In the genomic region with DNA sequence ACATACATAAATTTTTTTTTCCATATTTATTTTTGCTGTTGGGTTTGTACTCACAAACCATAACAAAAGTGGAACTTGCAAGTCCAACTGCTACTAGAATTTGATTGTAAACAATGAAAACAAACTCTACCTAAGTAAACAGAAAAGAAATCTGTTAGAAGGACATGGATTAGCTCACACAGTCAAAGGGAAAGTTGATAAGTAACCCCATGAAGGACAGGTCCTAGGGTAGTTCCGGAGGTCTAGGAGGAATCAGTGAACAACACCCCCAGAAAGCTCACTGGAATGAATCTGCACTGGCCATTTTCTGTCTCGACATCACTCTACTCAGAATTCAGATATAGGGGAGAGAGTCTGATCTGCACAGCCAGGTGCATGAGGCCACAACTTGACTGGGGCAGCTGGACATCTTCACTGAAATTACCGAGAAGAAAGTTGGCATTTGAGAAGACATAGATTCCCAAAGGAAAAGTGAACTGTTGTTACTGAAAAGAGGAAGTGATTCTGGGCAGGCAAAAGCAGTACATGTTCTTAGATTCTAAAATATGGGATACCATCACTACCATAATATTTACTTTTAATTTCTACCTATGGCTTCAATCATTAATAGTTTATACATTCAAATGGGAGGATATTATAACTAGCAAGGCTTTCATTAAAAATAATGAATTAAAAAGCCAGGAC, we compare ENCODE assay signal across 1 cellular context.
A peak's percentile ranks its signal among the peaks of the same experiment; 100 is the strongest.
TF ChIP-seq lines count a peak whose summit lies in the region.

No MANE protein-coding gene starts in this region.

TF ChIP-seq in HepG2, 621 proteins besides CTCF, POLR2A, EP300 and RAD21 (continued from another document and continues in another):
- TF ChIP-seq, protein P1, sequence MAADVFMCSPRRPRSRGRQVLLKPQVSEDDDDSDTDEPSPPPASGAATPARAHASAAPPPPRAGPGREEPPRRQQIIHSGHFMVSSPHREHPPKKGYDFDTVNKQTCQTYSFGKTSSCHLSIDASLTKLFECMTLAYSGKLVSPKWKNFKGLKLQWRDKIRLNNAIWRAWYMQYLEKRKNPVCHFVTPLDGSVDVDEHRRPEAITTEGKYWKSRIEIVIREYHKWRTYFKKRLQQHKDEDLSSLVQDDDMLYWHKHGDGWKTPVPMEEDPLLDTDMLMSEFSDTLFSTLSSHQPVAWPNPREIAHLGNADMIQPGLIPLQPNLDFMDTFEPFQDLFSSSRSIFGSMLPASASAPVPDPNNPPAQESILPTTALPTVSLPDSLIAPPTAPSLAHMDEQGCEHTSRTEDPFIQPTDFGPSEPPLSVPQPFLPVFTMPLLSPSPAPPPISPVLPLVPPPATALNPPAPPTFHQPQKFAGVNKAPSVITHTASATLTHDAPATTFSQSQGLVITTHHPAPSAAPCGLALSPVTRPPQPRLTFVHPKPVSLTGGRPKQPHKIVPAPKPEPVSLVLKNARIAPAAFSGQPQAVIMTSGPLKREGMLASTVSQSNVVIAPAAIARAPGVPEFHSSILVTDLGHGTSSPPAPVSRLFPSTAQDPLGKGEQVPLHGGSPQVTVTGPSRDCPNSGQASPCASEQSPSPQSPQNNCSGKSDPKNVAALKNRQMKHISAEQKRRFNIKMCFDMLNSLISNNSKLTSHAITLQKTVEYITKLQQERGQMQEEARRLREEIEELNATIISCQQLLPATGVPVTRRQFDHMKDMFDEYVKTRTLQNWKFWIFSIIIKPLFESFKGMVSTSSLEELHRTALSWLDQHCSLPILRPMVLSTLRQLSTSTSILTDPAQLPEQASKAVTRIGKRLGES (CRISPR knock-in tag; IDR thresholded peaks at IDR 0.05; ENCODE audit: borderline replicate concordance) = no peak
- TF ChIP-seq, protein P2, sequence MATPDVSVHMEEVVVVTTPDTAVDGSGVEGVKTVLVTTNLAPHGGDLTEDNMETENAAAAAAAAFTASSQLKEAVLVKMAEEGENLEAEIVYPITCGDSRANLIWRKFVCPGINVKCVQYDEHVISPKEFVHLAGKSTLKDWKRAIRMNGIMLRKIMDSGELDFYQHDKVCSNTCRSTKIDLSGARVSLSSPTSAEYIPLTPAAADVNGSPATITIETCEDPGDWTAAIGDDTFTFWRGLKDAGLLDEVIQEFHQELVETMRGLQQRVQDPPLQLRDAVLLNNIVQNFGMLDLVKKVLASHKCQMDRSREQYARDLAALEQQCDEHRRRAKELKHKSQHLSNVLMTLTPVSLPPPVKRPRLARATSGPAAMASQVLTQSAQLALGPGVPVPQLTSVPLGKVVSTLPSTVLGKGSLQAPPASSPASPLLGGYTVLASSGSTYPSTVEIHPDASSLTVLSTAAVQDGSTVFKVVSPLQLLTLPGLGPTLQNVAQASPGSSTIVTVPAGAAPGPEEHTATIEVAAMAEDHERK (CRISPR knock-in tag; IDR thresholded peaks at IDR 0.05; ENCODE audit: low read depth) = no peak
- TF ChIP-seq CENPX (CRISPR knock-in tag; IDR thresholded peaks at IDR 0.05) = no peak
- TF ChIP-seq, protein P3, sequence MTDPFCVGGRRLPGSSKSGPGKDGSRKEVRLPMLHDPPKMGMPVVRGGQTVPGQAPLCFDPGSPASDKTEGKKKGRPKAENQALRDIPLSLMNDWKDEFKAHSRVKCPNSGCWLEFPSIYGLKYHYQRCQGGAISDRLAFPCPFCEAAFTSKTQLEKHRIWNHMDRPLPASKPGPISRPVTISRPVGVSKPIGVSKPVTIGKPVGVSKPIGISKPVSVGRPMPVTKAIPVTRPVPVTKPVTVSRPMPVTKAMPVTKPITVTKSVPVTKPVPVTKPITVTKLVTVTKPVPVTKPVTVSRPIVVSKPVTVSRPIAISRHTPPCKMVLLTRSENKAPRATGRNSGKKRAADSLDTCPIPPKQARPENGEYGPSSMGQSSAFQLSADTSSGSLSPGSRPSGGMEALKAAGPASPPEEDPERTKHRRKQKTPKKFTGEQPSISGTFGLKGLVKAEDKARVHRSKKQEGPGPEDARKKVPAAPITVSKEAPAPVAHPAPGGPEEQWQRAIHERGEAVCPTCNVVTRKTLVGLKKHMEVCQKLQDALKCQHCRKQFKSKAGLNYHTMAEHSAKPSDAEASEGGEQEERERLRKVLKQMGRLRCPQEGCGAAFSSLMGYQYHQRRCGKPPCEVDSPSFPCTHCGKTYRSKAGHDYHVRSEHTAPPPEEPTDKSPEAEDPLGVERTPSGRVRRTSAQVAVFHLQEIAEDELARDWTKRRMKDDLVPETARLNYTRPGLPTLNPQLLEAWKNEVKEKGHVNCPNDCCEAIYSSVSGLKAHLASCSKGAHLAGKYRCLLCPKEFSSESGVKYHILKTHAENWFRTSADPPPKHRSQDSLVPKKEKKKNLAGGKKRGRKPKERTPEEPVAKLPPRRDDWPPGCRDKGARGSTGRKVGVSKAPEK (CRISPR knock-in tag; IDR thresholded peaks at IDR 0.05; ENCODE audit: borderline replicate concordance) = no peak
- no peak for TF ChIP-seq ZNF543 (CRISPR knock-in tag; IDR thresholded peaks at IDR 0.05)
- TF ChIP-seq, protein P4, sequence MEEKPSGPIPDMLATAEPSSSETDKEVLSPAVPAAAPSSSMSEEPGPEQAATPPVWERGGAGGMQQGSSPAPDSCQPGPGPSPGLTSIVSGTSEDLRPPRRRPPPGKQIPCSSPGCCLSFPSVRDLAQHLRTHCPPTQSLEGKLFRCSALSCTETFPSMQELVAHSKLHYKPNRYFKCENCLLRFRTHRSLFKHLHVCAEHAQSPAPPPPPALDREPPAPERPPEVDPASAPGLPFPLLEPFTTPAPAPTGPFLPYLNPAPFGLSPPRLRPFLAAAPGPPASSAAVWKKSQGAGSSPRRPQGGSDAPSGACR (CRISPR knock-in tag; IDR thresholded peaks at IDR 0.05) = no peak
- TF ChIP-seq FOXK2 (IDR thresholded peaks at IDR 0.05) = 0 out of 2 replicates have a peak, but pooled peaks have one; percentile 11
- TF ChIP-seq PCBP2 (optimal IDR thresholded peaks at IDR 0.05; ENCODE audit: low read depth, low read length, poor library complexity, severe bottlenecking) = no peak
- TF ChIP-seq KLF11 (CRISPR knock-in tag; IDR thresholded peaks at IDR 0.05) = no peak
- peak; percentile 41; the same call in 1 of the 2 replicates for TF ChIP-seq HDAC2 (CRISPR knock-in tag; IDR thresholded peaks at IDR 0.05)
- TF ChIP-seq ARNTL (CRISPR knock-in tag; IDR thresholded peaks at IDR 0.05) = no peak
- TF ChIP-seq MTF2 (CRISPR knock-in tag; IDR thresholded peaks at IDR 0.05; ENCODE audit: borderline replicate concordance) = no peak
- no peak for TF ChIP-seq HNRNPL (IDR thresholded peaks at IDR 0.05; ENCODE audit: low read depth, low read length)
- TF ChIP-seq ZNF773 (CRISPR knock-in tag; IDR thresholded peaks at IDR 0.05; ENCODE audit: borderline replicate concordance) = no peak
- no peak for TF ChIP-seq MTA3 (CRISPR knock-in tag; IDR thresholded peaks at IDR 0.05)
- no peak for TF ChIP-seq ZFP1 (CRISPR knock-in tag; IDR thresholded peaks at IDR 0.05)
- TF ChIP-seq, protein P5, sequence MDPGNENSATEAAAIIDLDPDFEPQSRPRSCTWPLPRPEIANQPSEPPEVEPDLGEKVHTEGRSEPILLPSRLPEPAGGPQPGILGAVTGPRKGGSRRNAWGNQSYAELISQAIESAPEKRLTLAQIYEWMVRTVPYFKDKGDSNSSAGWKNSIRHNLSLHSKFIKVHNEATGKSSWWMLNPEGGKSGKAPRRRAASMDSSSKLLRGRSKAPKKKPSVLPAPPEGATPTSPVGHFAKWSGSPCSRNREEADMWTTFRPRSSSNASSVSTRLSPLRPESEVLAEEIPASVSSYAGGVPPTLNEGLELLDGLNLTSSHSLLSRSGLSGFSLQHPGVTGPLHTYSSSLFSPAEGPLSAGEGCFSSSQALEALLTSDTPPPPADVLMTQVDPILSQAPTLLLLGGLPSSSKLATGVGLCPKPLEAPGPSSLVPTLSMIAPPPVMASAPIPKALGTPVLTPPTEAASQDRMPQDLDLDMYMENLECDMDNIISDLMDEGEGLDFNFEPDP (CRISPR knock-in tag; conservative IDR thresholded peaks at IDR 0.05) = no peak
- TF ChIP-seq FOXA3 (CRISPR knock-in tag; IDR thresholded peaks at IDR 0.05) = peak; percentile 89
- TF ChIP-seq ZSCAN25 (CRISPR knock-in tag; IDR thresholded peaks at IDR 0.05) = no peak
- TF ChIP-seq RBAK (CRISPR knock-in tag; IDR thresholded peaks at IDR 0.05) = no peak
- TF ChIP-seq ZNF367 (CRISPR knock-in tag; IDR thresholded peaks at IDR 0.05; ENCODE audit: borderline replicate concordance) = no peak
- no peak for TF ChIP-seq JUND (CRISPR knock-in tag; IDR thresholded peaks at IDR 0.05)
- TF ChIP-seq, protein P6, sequence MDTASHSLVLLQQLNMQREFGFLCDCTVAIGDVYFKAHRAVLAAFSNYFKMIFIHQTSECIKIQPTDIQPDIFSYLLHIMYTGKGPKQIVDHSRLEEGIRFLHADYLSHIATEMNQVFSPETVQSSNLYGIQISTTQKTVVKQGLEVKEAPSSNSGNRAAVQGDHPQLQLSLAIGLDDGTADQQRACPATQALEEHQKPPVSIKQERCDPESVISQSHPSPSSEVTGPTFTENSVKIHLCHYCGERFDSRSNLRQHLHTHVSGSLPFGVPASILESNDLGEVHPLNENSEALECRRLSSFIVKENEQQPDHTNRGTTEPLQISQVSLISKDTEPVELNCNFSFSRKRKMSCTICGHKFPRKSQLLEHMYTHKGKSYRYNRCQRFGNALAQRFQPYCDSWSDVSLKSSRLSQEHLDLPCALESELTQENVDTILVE (CRISPR knock-in tag; IDR thresholded peaks at IDR 0.05) = no peak
- no peak for TF ChIP-seq ZZZ3 (CRISPR knock-in tag; IDR thresholded peaks at IDR 0.05; ENCODE audit: borderline replicate concordance)
- TF ChIP-seq AGO2 (optimal IDR thresholded peaks at IDR 0.05; ENCODE audit: low read depth, low read length) = no peak
- peak; percentile 57; the same call in 1 of the 2 replicates for TF ChIP-seq MIER3 (CRISPR knock-in tag; IDR thresholded peaks at IDR 0.05; ENCODE audit: borderline replicate concordance)
- TF ChIP-seq GLI4 (CRISPR knock-in tag; IDR thresholded peaks at IDR 0.05; ENCODE audit: borderline replicate concordance) = no peak
- peak; percentile 49; the same call in 1 of the 2 replicates for TF ChIP-seq RARA (CRISPR knock-in tag; IDR thresholded peaks at IDR 0.05)
- no peak for TF ChIP-seq GATA4 (IDR thresholded peaks at IDR 0.05; ENCODE audit: borderline replicate concordance, low read depth)
- TF ChIP-seq, protein P7, sequence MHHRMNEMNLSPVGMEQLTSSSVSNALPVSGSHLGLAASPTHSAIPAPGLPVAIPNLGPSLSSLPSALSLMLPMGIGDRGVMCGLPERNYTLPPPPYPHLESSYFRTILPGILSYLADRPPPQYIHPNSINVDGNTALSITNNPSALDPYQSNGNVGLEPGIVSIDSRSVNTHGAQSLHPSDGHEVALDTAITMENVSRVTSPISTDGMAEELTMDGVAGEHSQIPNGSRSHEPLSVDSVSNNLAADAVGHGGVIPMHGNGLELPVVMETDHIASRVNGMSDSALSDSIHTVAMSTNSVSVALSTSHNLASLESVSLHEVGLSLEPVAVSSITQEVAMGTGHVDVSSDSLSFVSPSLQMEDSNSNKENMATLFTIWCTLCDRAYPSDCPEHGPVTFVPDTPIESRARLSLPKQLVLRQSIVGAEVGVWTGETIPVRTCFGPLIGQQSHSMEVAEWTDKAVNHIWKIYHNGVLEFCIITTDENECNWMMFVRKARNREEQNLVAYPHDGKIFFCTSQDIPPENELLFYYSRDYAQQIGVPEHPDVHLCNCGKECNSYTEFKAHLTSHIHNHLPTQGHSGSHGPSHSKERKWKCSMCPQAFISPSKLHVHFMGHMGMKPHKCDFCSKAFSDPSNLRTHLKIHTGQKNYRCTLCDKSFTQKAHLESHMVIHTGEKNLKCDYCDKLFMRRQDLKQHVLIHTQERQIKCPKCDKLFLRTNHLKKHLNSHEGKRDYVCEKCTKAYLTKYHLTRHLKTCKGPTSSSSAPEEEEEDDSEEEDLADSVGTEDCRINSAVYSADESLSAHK (CRISPR knock-in tag; IDR thresholded peaks at IDR 0.05; ENCODE audit: borderline replicate concordance) = no peak
- peak; percentile 58; the same call in 1 of the 2 replicates for TF ChIP-seq TARDBP (CRISPR knock-in tag; IDR thresholded peaks at IDR 0.05)
- no peak for TF ChIP-seq HNRNPK (IDR thresholded peaks at IDR 0.05; ENCODE audit: low read depth, low read length, poor library complexity, severe bottlenecking)
- TF ChIP-seq, protein P8, sequence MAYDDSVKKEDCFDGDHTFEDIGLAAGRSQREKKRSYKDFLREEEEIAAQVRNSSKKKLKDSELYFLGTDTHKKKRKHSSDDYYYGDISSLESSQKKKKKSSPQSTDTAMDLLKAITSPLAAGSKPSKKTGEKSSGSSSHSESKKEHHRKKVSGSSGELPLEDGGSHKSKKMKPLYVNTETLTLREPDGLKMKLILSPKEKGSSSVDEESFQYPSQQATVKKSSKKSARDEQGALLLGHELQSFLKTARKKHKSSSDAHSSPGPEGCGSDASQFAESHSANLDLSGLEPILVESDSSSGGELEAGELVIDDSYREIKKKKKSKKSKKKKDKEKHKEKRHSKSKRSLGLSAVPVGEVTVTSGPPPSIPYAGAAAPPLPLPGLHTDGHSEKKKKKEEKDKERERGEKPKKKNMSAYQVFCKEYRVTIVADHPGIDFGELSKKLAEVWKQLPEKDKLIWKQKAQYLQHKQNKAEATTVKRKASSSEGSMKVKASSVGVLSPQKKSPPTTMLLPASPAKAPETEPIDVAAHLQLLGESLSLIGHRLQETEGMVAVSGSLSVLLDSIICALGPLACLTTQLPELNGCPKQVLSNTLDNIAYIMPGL (CRISPR knock-in tag; IDR thresholded peaks at IDR 0.05; ENCODE audit: borderline replicate concordance in 1 of 2, low read depth in 1 of 2) = no peak; a peak in 1 of 4 replicates
- TF ChIP-seq, protein P9, sequence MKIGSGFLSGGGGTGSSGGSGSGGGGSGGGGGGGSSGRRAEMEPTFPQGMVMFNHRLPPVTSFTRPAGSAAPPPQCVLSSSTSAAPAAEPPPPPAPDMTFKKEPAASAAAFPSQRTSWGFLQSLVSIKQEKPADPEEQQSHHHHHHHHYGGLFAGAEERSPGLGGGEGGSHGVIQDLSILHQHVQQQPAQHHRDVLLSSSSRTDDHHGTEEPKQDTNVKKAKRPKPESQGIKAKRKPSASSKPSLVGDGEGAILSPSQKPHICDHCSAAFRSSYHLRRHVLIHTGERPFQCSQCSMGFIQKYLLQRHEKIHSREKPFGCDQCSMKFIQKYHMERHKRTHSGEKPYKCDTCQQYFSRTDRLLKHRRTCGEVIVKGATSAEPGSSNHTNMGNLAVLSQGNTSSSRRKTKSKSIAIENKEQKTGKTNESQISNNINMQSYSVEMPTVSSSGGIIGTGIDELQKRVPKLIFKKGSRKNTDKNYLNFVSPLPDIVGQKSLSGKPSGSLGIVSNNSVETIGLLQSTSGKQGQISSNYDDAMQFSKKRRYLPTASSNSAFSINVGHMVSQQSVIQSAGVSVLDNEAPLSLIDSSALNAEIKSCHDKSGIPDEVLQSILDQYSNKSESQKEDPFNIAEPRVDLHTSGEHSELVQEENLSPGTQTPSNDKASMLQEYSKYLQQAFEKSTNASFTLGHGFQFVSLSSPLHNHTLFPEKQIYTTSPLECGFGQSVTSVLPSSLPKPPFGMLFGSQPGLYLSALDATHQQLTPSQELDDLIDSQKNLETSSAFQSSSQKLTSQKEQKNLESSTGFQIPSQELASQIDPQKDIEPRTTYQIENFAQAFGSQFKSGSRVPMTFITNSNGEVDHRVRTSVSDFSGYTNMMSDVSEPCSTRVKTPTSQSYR (CRISPR knock-in tag; IDR thresholded peaks at IDR 0.05; ENCODE audit: borderline replicate concordance) = no peak
- TF ChIP-seq PTBP1 (IDR thresholded peaks at IDR 0.05; ENCODE audit: low read depth, low read length, poor library complexity, severe bottlenecking) = no peak
- TF ChIP-seq ZBTB1 (CRISPR knock-in tag; IDR thresholded peaks at IDR 0.05; ENCODE audit: borderline replicate concordance) = no peak
- TF ChIP-seq IKZF4 (CRISPR knock-in tag; IDR thresholded peaks at IDR 0.05; ENCODE audit: borderline replicate concordance, low read depth, not compliant biosample characterization) = no peak
- TF ChIP-seq, protein P10, sequence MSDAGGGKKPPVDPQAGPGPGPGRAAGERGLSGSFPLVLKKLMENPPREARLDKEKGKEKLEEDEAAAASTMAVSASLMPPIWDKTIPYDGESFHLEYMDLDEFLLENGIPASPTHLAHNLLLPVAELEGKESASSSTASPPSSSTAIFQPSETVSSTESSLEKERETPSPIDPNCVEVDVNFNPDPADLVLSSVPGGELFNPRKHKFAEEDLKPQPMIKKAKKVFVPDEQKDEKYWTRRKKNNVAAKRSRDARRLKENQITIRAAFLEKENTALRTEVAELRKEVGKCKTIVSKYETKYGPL (CRISPR knock-in tag; IDR thresholded peaks at IDR 0.05) = no peak
